In the genomic region with DNA sequence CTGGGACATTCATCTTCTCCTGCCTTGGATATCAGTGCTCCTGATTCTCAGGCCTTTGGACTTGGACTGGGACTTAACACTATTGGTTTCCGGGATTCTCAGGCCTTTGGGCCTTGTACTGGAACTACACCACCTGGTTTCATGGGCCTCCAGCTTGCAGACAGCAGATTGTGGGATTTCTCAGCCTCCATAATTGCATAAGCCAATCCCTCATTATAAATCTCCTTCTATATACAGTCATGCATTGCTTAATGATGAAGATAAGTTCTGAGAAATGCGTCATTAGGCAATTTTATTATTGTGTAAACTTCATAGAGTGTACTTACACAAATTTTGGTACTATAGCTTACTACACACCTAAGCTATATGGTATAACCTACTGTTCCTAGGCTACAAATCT, we compare ENCODE assay signal across 36 cellular contexts. TPM values are rescaled to one million over a fixed set of nuclear protein-coding genes. Genes with fewer than 3 reads are reported as not detected.
DNase-seq lines count a peak whose midpoint lies in the region; ATAC-seq and TF ChIP-seq lines count a peak whose summit lies in the region.
"Had no signal": no experiment of that assay in that cellular context is flagged by ENCODE, and none has a peak within 500 bp of the region (broad histone marks: within the 10 kb centered on the region; RNA-seq: fewer than 3 reads in every experiment).

No MANE protein-coding gene starts in this region.

- H3K9me2 ChIP-seq in Karpas-422 (replicated peaks; ENCODE audit: insufficient read depth, low read length), result no peaks in the 10 kb centered on the region
- H3K9me2 ChIP-seq in OCI-LY1 (ENCODE audit: low read depth, low read length), result no peaks in the 10 kb centered on the region

- WGBS in heart right ventricle, 2 donors, result 93 to 95% methylated on average over 2 of the region's 2 CpGs

- H3K4me3 ChIP-seq in AG10803 (ENCODE audit: low read length) (no peak overlapping the region), Karpas-422 (ENCODE audit: low read length) (no peak overlapping the region), OCI-LY1 (ENCODE audit: low read depth, low read length, poor library complexity, severe bottlenecking) (no peak overlapping the region), fibroblast of mammary gland (ENCODE audit: control insufficient read depth, low read depth, low read length) (no peak overlapping the region), heart right ventricle (no peak overlapping the region)
- H3K4me3 ChIP-seq: BLaER1, GM23248, psoas muscle, SJCRH30, tibial artery had no signal

- peak overlapping the region; percentile 22; the same call in 1 of the 2 replicates for H3K27ac ChIP-seq in Karpas-422 (ENCODE audit: low read length)
- H3K27ac ChIP-seq in OCI-LY1 (ENCODE audit: low read depth, low read length, poor library complexity, severe bottlenecking), result peak overlapping the region; percentile 91
- no peak overlapping the region for H3K27ac ChIP-seq in heart right ventricle
- H3K27ac ChIP-seq: BLaER1, GM23248, psoas muscle, SJCRH30, tibial artery had no signal

- no peaks in the 10 kb centered on the region for H3F3A ChIP-seq in OCI-LY1 (ENCODE audit: insufficient read depth, low read length)

- H3K4me2 ChIP-seq in Karpas-422 (ENCODE audit: low read depth, low read length, poor library complexity, severe bottlenecking), result no peak overlapping the region
- no peak overlapping the region for H3K4me2 ChIP-seq in OCI-LY1 (ENCODE audit: low read length)
- H3K4me2 ChIP-seq: BLaER1 had no signal

- ATAC-seq in GM18498 (IDR thresholded peaks at IDR 0.05; ENCODE audit: unreplicated experiment), result no peak
- ATAC-seq in GM18870 (IDR thresholded peaks at IDR 0.05; ENCODE audit: unreplicated experiment), result no peak
- ATAC-seq in heart right ventricle, result no peak
- ATAC-seq: activated T-cell treated with anti-CD3 and anti-CD28 coated beads, Interleukin-2, amount 50 U/mL, for 4 hours; effector memory CD8-positive, alpha-beta T cell; psoas muscle; sciatic nerve; T-cell; WTC11 had no signal

- H3K9me3 ChIP-seq in Karpas-422 (ENCODE audit: low read length) (no peaks in the 10 kb centered on the region), OCI-LY1 (ENCODE audit: low read length) (no peaks in the 10 kb centered on the region), heart right ventricle (no peaks in the 10 kb centered on the region)
- H3K9me3 ChIP-seq: BLaER1, psoas muscle, SJCRH30, tibial artery had no signal

- H2AFZ ChIP-seq in Karpas-422 (ENCODE audit: low read length), result peak overlapping the region; percentile 67
- no peak overlapping the region for H2AFZ ChIP-seq in OCI-LY1 (ENCODE audit: low read length)

- TF ChIP-seq CTCF in AG10803 (conservative IDR thresholded peaks at IDR 0.05; ENCODE audit: low read length), result no peak
- TF ChIP-seq CTCF in OCI-LY1 (IDR thresholded peaks at IDR 0.05; ENCODE audit: low read length), result no peak
- no peak for TF ChIP-seq CTCF in fibroblast of mammary gland (conservative IDR thresholded peaks at IDR 0.05; ENCODE audit: control insufficient read depth, insufficient read depth, low read depth, low read length)
- no peak for TF ChIP-seq CTCF in heart right ventricle (IDR thresholded peaks at IDR 0.05)

- no peak overlapping the region for H3K9ac ChIP-seq in Karpas-422 (ENCODE audit: low read length)
- no peak overlapping the region for H3K9ac ChIP-seq in OCI-LY1 (ENCODE audit: low read length)
- H3K9ac ChIP-seq: BLaER1, GM23248 had no signal

- no peaks in the 10 kb centered on the region for H4K20me1 ChIP-seq in Karpas-422 (ENCODE audit: insufficient read depth, low read depth, low read length)
- no peaks in the 10 kb centered on the region for H4K20me1 ChIP-seq in OCI-LY1 (ENCODE audit: insufficient read depth, low read length)
- H4K20me1 ChIP-seq: BLaER1 had no signal

- H3K79me2 ChIP-seq in Karpas-422 (ENCODE audit: low read length) (no peaks in the 10 kb centered on the region), OCI-LY1 (ENCODE audit: insufficient read depth, low read length) (no peaks in the 10 kb centered on the region)

- H3K4me1 ChIP-seq in Karpas-422 (ENCODE audit: low read length), result peaks cover 34% of the 10 kb centered on the region
- H3K4me1 ChIP-seq in OCI-LY1 (ENCODE audit: insufficient read depth, low read length, severe bottlenecking), result peaks cover 58% of the 10 kb centered on the region
- H3K4me1 ChIP-seq in heart right ventricle, result peaks cover 0 to 21% (median 0%) of the 10 kb centered on the region in 9 donors
- H3K4me1 ChIP-seq: psoas muscle had no signal

- intact Hi-C loops in heart right ventricle (cut with DNase I), result no loop called here

- no peaks in the 10 kb centered on the region for H3K27me3 ChIP-seq in Karpas-422 (ENCODE audit: low read length)
- H3K27me3 ChIP-seq in OCI-LY1 (ENCODE audit: insufficient read depth, low read length), result no peaks in the 10 kb centered on the region
- no peaks in the 10 kb centered on the region for H3K27me3 ChIP-seq in heart right ventricle
- H3K27me3 ChIP-seq: BLaER1, SJCRH30, tibial artery had no signal

- H3K36me3 ChIP-seq in Karpas-422 (ENCODE audit: insufficient read depth, low read length), result no peaks in the 10 kb centered on the region
- no peaks in the 10 kb centered on the region for H3K36me3 ChIP-seq in OCI-LY1 (ENCODE audit: insufficient read depth, low read length)
- H3K36me3 ChIP-seq in heart right ventricle, result no peaks in the 10 kb centered on the region
- H3K36me3 ChIP-seq: BLaER1, SJCRH30, tibial artery had no signal

- DNase-seq in AG10803 (ENCODE audit: low read depth) (peak; percentile 4), Karpas-422 (no peak), fibroblast of mammary gland (ENCODE audit: low read depth) (peak; percentile 6), HUDEP-2 (lab: John Stamatoyannopoulos, UW; ENCODE audit: unreplicated experiment in 76 of 76) (no peak), heart right ventricle (no peak)
- DNase-seq: activated CD4-positive, alpha-beta T cell treated with anti-CD3 and anti-CD28 coated beads, Interleukin-2, amount 10 ng/mL, durations not matched to agents 7 days and 5 days; activated gamma-delta T cell; activated T-cell treated with anti-CD3 and anti-CD28 coated beads, Interleukin-2, amount 50 U/mL, for 4 hours; caudate nucleus; cortex of kidney; DMS79 treated with DMSO at 0.1 percent for 48 hours; effector memory CD8-positive, alpha-beta T cell; erythroblast; foreskin fibroblast; GDM1; GM23248; HFFc6; kidney; naive B cell; NCI-H1105; NCI-H1930; NCI-H2171 treated with DMSO at 0.1 percent for 48 hours; NCI-H510A treated with DMSO at 0.1 percent for 48 hours; nucleus accumbens; psoas muscle; stimulated activated CD4-positive, alpha-beta T cell treated with anti-CD3 and anti-CD28 coated beads, Interleukin-12 subunit alpha, Interleukin-12 subunit beta, amount 100 ng/mL, for 4 hours; stimulated activated CD4-positive, alpha-beta T cell treated with anti-CD3 and anti-CD28 coated beads, Interleukin-2, amount 100 ng/mL, for 48 hours; T-cell; tibial artery had no signal

RNA-seq across cellular contexts. Expression of gene CCNG2, which starts 8.9 kb away (rescaled TPM):
- 11.8 and 38.8 TPM in 2 replicates for total RNA-seq in Karpas-422 (2014; rRNA removed; shearing (Covaris generic); ENCODE audit: low replicate concordance)
- 10 to 100 TPM in 4 of 10 donors, 1 to 10 TPM in 6; 2.3 to 16.6 (median 9.7) TPM for total RNA-seq in heart right ventricle
- 1 to 10 TPM; 3.0 to 6.1 TPM for polyA plus RNA-seq in heart right ventricle

Comparison
In these comparisons a context has a peak if more than half of its experiments do, and no peak if none do; other contexts are left out.
1. DNase-seq: peak in AG10803 (single experiment) and fibroblast of mammary gland (single experiment); none in Karpas-422 (single experiment), HUDEP-2 (0 of 76) and heart right ventricle (0 of 2).
2. H3K27ac ChIP-seq: peak in Karpas-422 (single experiment) and OCI-LY1 (single experiment); none in heart right ventricle (0 of 10).